In the genomic region with DNA sequence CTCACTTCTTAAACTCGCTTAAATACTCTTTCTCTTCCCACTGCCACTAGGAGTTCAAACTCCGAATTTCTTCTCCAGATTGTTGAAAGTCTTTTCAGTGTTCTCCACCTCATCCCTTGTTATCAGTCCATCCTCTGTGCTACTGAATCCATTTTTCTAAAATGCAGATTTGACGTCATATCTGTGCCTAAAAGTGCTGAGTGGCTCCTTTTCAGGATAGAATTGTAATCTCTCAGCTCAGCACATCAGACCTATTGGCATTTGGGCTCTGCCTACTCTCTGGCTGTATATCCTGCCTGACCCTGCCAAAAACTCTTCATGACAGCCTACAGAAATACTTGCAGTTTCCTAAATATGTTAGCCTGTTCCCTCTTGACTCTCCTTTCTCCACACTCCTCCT, we compare ENCODE assay signal across 13 cellular contexts. TPM values are rescaled to one million over a fixed set of nuclear protein-coding genes. Genes with fewer than 3 reads are reported as not detected.
DNase-seq lines count a peak whose midpoint lies in the region; ATAC-seq and TF ChIP-seq lines count a peak whose summit lies in the region.
"Had no signal": no experiment of that assay in that cellular context is flagged by ENCODE, and none has a peak within 500 bp of the region (broad histone marks: within the 10 kb centered on the region; RNA-seq: fewer than 3 reads in every experiment).

No MANE protein-coding gene starts in this region.

- H3K9me3 Mint-ChIP-seq in activated naive CD4-positive, alpha-beta T cell treated with anti-CD3 and anti-CD28 coated beads, Interleukin-2, amount 50 U/mL, for 24 hours, result no peaks in the 10 kb centered on the region
- no peaks in the 10 kb centered on the region for H3K9me3 Mint-ChIP-seq in activated CD8-positive, alpha-beta T cell treated with anti-CD3 and anti-CD28 coated beads for 36 hours
- H3K9me3 Mint-ChIP-seq in glutamatergic neuron (ENCODE audit: unreplicated experiment), result peaks cover 2% of the 10 kb centered on the region
- no peaks in the 10 kb centered on the region for H3K9me3 Mint-ChIP-seq in type B pancreatic cell

- H3K4me1 Mint-ChIP-seq in activated naive CD4-positive, alpha-beta T cell treated with anti-CD3 and anti-CD28 coated beads, Interleukin-2, amount 50 U/mL, for 24 hours, result peaks cover 55% of the 10 kb centered on the region
- H3K4me1 Mint-ChIP-seq in activated CD8-positive, alpha-beta T cell treated with anti-CD3 and anti-CD28 coated beads for 36 hours (ENCODE audit: low read depth), result peaks cover 48% of the 10 kb centered on the region
- H3K4me1 Mint-ChIP-seq in glutamatergic neuron (ENCODE audit: low read depth, unreplicated experiment), result peaks cover 4% of the 10 kb centered on the region
- peaks cover 12% of the 10 kb centered on the region for H3K4me1 Mint-ChIP-seq in type B pancreatic cell (ENCODE audit: unreplicated experiment)

- ATAC-seq in activated CD8-positive, alpha-beta T cell treated with anti-CD3 and anti-CD28 coated beads for 36 hours, result no peak

- H3K27ac Mint-ChIP-seq in activated naive CD4-positive, alpha-beta T cell treated with anti-CD3 and anti-CD28 coated beads, Interleukin-2, amount 50 U/mL, for 24 hours, result peak overlapping the region; percentile 96
- H3K27ac Mint-ChIP-seq in activated CD8-positive, alpha-beta T cell treated with anti-CD3 and anti-CD28 coated beads for 36 hours, result peak overlapping the region; percentile 94
- H3K27ac Mint-ChIP-seq in glutamatergic neuron (ENCODE audit: unreplicated experiment) (peak overlapping the region; percentile 50), type B pancreatic cell (peak overlapping the region; percentile 48)

- no peak for TF ChIP-seq CTCF in activated CD8-positive, alpha-beta T cell treated with anti-CD3 and anti-CD28 coated beads for 36 hours (IDR thresholded peaks at IDR 0.05)
- TF ChIP-seq CTCF in glutamatergic neuron (IDR thresholded peaks at IDR 0.05; ENCODE audit: partially characterized antibody, unreplicated experiment) (no peak), type B pancreatic cell (conservative IDR thresholded peaks at IDR 0.05) (no peak)

- intact Hi-C loops in activated CD8-positive, alpha-beta T cell treated with anti-CD3 and anti-CD28 coated beads for 36 hours (cut with micrococcal nuclease), result no loop called here

- POLR2A ChIA-PET in activated CD8-positive, alpha-beta T cell treated with anti-CD3 and anti-CD28 coated beads for 36 hours (lab: Charles Lee), result interaction anchor here (0.6 to 4.7 kb wide), 11 partner anchors 11 to 126 kb away, joined by 3 to 21 read pairs (median 8); a partner anchor contains a TSS

- CTCF ChIA-PET in activated CD8-positive, alpha-beta T cell treated with anti-CD3 and anti-CD28 coated beads for 36 hours (lab: Charles Lee), result interaction anchor here (0.7 to 5.4 kb wide), 10 partner anchors 11 to 58 kb away, joined by 3 to 66 read pairs (median 10); a partner anchor contains a TSS

- no peak for DNase-seq in activated naive CD4-positive, alpha-beta T cell treated with anti-CD3 and anti-CD28 coated beads, Interleukin-2, amount 50 U/mL, for 16 hours
- DNase-seq in activated CD8-positive, alpha-beta T cell treated with anti-CD3 and anti-CD28 coated beads for 36 hours, result no peak
- no peak for DNase-seq in glutamatergic neuron
- no peak for DNase-seq in type B pancreatic cell (ENCODE audit: extremely low spot score, unreplicated experiment)
- DNase-seq in NCI-H128 (lab: John Stamatoyannopoulos, UW; ENCODE audit: unreplicated experiment), result no peak
- DNase-seq in NCI-H187 treated with DMSO at 0.1 percent for 48 hours (lab: John Stamatoyannopoulos, UW), result no peak
- DNase-seq in stimulated activated CD4-positive, alpha-beta T cell treated with anti-CD3 and anti-CD28 coated beads, Interleukin-2, amount 100 ng/mL, for 48 hours, result no peak
- DNase-seq: activated CD4-positive, alpha-beta T cell treated with anti-CD3 and anti-CD28 coated beads for 4 hours; KBM-7; NCI-H2171 treated with DMSO at 0.1 percent for 48 hours; stimulated activated CD4-positive, alpha-beta T cell treated with anti-CD3 and anti-CD28 coated beads, Interleukin-4, amount 100 ng/mL, for 1 hour; substantia nigra had no signal

- no peaks in the 10 kb centered on the region for H3K36me3 Mint-ChIP-seq in activated naive CD4-positive, alpha-beta T cell treated with anti-CD3 and anti-CD28 coated beads, Interleukin-2, amount 50 U/mL, for 24 hours
- H3K36me3 Mint-ChIP-seq in activated CD8-positive, alpha-beta T cell treated with anti-CD3 and anti-CD28 coated beads for 36 hours (ENCODE audit: low read depth), result peaks cover 13% of the 10 kb centered on the region
- H3K36me3 Mint-ChIP-seq in glutamatergic neuron (ENCODE audit: unreplicated experiment) (peaks cover 4% of the 10 kb centered on the region), type B pancreatic cell (peaks cover 5% of the 10 kb centered on the region)

- H3K4me3 Mint-ChIP-seq in activated naive CD4-positive, alpha-beta T cell treated with anti-CD3 and anti-CD28 coated beads, Interleukin-2, amount 50 U/mL, for 24 hours, result peak overlapping the region; percentile 85
- peak overlapping the region; percentile 82 for H3K4me3 Mint-ChIP-seq in activated CD8-positive, alpha-beta T cell treated with anti-CD3 and anti-CD28 coated beads for 36 hours
- H3K4me3 Mint-ChIP-seq in glutamatergic neuron (ENCODE audit: unreplicated experiment) (peak overlapping the region; percentile 90), type B pancreatic cell (peak overlapping the region; percentile 94)

- no peaks in the 10 kb centered on the region for H3K27me3 Mint-ChIP-seq in activated naive CD4-positive, alpha-beta T cell treated with anti-CD3 and anti-CD28 coated beads, Interleukin-2, amount 50 U/mL, for 24 hours
- H3K27me3 Mint-ChIP-seq in activated CD8-positive, alpha-beta T cell treated with anti-CD3 and anti-CD28 coated beads for 36 hours, result no peaks in the 10 kb centered on the region
- H3K27me3 Mint-ChIP-seq in glutamatergic neuron (ENCODE audit: unreplicated experiment) (peaks cover 8% of the 10 kb centered on the region), type B pancreatic cell (no peaks in the 10 kb centered on the region)

RNA-seq across cellular contexts. Expression of a gene that starts 1.0 kb away (rescaled TPM):
- total RNA-seq in activated CD8-positive, alpha-beta T cell treated with anti-CD3 and anti-CD28 coated beads for 36 hours, result 10 to 100 TPM; 37.6 to 42.7 TPM
- 30.3 TPM for total RNA-seq in glutamatergic neuron (ENCODE audit: unreplicated experiment)
- 31.1 and 39.2 TPM in 2 replicates for total RNA-seq in type B pancreatic cell (ENCODE audit: low replicate concordance)

RNA-seq across cellular contexts. Expression of a gene that starts 9.5 kb away (rescaled TPM):
- 1 to 10 TPM; 3.0 to 3.1 TPM for total RNA-seq in activated CD8-positive, alpha-beta T cell treated with anti-CD3 and anti-CD28 coated beads for 36 hours
- total RNA-seq in glutamatergic neuron (ENCODE audit: unreplicated experiment) (4.2 TPM), type B pancreatic cell (ENCODE audit: low replicate concordance) (10.1 and 16.6 TPM in 2 replicates)

RNA-seq across cellular contexts. Expression of a gene that starts 27.1 kb away (rescaled TPM):
- total RNA-seq in activated CD8-positive, alpha-beta T cell treated with anti-CD3 and anti-CD28 coated beads for 36 hours, result 10 to 100 TPM; 11.9 to 13.6 TPM
- total RNA-seq in glutamatergic neuron (ENCODE audit: unreplicated experiment) (25.1 TPM), type B pancreatic cell (ENCODE audit: low replicate concordance) (31.4 and 32.9 TPM in 2 replicates)

RNA-seq across cellular contexts. Expression of a gene that starts 27.2 kb away (rescaled TPM):
- 10 to 100 TPM; 33.5 to 33.6 TPM for total RNA-seq in activated CD8-positive, alpha-beta T cell treated with anti-CD3 and anti-CD28 coated beads for 36 hours
- total RNA-seq in glutamatergic neuron (ENCODE audit: unreplicated experiment) (29.2 TPM), type B pancreatic cell (ENCODE audit: low replicate concordance) (26.2 and 33.9 TPM in 2 replicates)

RNA-seq across cellular contexts. Expression of a gene that starts 30.0 kb away (rescaled TPM):
- 10 to 100 TPM; 77.4 to 84.9 TPM for total RNA-seq in activated CD8-positive, alpha-beta T cell treated with anti-CD3 and anti-CD28 coated beads for 36 hours
- total RNA-seq in glutamatergic neuron (ENCODE audit: unreplicated experiment) (67.0 TPM), type B pancreatic cell (ENCODE audit: low replicate concordance) (41.0 and 58.6 TPM in 2 replicates)
